8 cellular contexts compared by ENCODE assay signal in the genomic region with DNA sequence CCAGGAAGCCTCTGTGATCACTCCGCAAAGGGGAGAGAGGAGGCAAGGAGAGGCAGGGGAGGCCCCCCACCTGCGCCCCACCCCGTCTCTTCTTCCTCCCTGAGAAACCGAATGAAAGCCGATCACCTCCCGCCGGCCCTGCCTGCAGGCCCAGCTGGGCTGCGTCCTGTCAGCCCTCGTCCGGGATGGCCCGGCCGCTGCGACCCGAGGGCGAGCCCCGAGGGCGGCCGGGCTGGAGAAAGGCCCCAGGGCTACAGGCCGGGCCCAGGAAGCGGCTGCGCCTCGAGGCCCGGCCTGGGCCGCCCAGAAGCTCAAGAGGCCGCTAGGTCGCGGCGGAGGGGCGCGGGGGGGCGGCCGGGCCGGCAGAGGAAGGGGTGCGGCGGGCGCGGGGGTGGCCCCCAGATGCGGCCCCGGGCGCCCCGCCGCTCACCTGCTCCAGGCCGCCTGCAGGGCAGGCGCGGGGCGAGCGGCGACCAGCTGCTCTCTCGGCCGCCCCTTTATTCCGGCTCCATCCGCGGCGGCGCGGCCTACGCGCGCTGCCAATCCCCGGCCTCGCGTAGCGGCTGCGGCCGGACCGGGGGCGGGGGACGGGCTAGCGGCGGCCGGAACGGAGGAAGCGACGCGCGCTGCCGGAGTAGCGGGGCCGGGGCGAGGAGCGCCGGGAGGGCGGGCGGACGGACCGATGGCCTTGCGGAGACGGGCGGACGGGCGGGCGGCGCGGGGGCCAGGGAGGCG. TPM values are rescaled to one million over a fixed set of nuclear protein-coding genes. Genes with fewer than 3 reads are reported as not detected.
DNase-seq lines count a peak whose midpoint lies in the region; ATAC-seq and TF ChIP-seq lines count a peak whose summit lies in the region.

A gene (minus strand): TSS at position 702 of the 735 bp plus-strand sequence. CDS start 2,407 bp downstream, outside the sequence.

- peak in 2 of 3 donors; percentile 28 to 42 for DNase-seq in CD4-positive, CD25-positive, alpha-beta regulatory T cell
- peak; percentile 28 to 29 for DNase-seq in activated T-cell treated with anti-CD3 and anti-CD28 coated beads, Interleukin-2, amount 50 U/mL, for 72 hours
- DNase-seq in left ventricle myocardium inferior (no peak), AML-193 (lab: John Stamatoyannopoulos, UW) (no peak), G401 (ENCODE audit: low spot score) (no peak)

- ATAC-seq in CD4-positive, CD25-positive, alpha-beta regulatory T cell (ENCODE audit: low read depth in 2 of 2), result peak; percentile 6 to 12
- ATAC-seq in GM19397 (IDR thresholded peaks at IDR 0.05; ENCODE audit: unreplicated experiment) (peak; percentile 25), HG03460 (IDR thresholded peaks at IDR 0.05; ENCODE audit: unreplicated experiment) (peak; percentile 12)
- ATAC-seq in activated T-cell treated with anti-CD3 and anti-CD28 coated beads, Interleukin-2, amount 50 U/mL, for 72 hours (replicated peaks in 1 of 2), result peak; percentile 20 to 26

- intact Hi-C loops in left ventricle myocardium inferior (cut with micrococcal nuclease), result loop anchor here (5.0 kb wide), 1 partner anchor 103 kb away; no protein-coding TSS in a partner anchor

- H3K4me1 ChIP-seq in CD4-positive, CD25-positive, alpha-beta regulatory T cell (ENCODE audit: control insufficient read depth, insufficient read depth, low read length, poor library complexity, severe bottlenecking), result peaks cover 54% of the 10 kb centered on the region
- H3K4me1 ChIP-seq in left ventricle myocardium inferior (peaks cover 56% of the 10 kb centered on the region), rectal smooth muscle tissue (ENCODE audit: control insufficient read depth, insufficient read depth, low read length) (peaks cover 11% of the 10 kb centered on the region)

- peak within 1 kb of the TSS; percentile 91 to 98 (median 94) for H3K4me3 Mint-ChIP-seq in CD4-positive, CD25-positive, alpha-beta regulatory T cell
- peak within 1 kb of the TSS; percentile 93 to 95 for H3K4me3 Mint-ChIP-seq in activated T-cell treated with anti-CD3 and anti-CD28 coated beads, Interleukin-2, amount 50 U/mL, for 72 hours

- H3K4me3 ChIP-seq in CD4-positive, CD25-positive, alpha-beta regulatory T cell (ENCODE audit: low read depth, low read length), result peak within 1 kb of the TSS; percentile 77
- peak within 1 kb of the TSS; percentile 78 for H3K4me3 ChIP-seq in left ventricle myocardium inferior
- peak within 1 kb of the TSS; percentile 96 for H3K4me3 ChIP-seq in rectal smooth muscle tissue (ENCODE audit: low read length)

- no peaks in the 10 kb centered on the region for H3K27me3 ChIP-seq in CD4-positive, CD25-positive, alpha-beta regulatory T cell (ENCODE audit: control insufficient read depth, insufficient read depth, low read length)
- H3K27me3 ChIP-seq in left ventricle myocardium inferior (ENCODE audit: low read depth) (no peaks in the 10 kb centered on the region), rectal smooth muscle tissue (ENCODE audit: control insufficient read depth, insufficient read depth, low read length) (no peaks in the 10 kb centered on the region)

- H3K27me3 Mint-ChIP-seq in CD4-positive, CD25-positive, alpha-beta regulatory T cell, result no peaks in the 10 kb centered on the region
- H3K27me3 Mint-ChIP-seq in activated T-cell treated with anti-CD3 and anti-CD28 coated beads, Interleukin-2, amount 50 U/mL, for 72 hours (ENCODE audit: low read depth), result no peaks in the 10 kb centered on the region

- H3K9ac ChIP-seq in rectal smooth muscle tissue (ENCODE audit: low read length), result peak within 1 kb of the TSS; percentile 42

- in situ Hi-C loops in G401 (cut with HindIII; ENCODE audit: low sequenced_read_pairs), result no loop called here

- H3K9me3 ChIP-seq in CD4-positive, CD25-positive, alpha-beta regulatory T cell (ENCODE audit: control insufficient read depth in 2 of 2, low read length in 2 of 2), result no peaks in the 10 kb centered on the region
- H3K9me3 ChIP-seq in left ventricle myocardium inferior (replicated peaks), result no peaks in the 10 kb centered on the region

- peak within 1 kb of the TSS; percentile 93 to 94 (median 93) for H3K27ac Mint-ChIP-seq in CD4-positive, CD25-positive, alpha-beta regulatory T cell
- H3K27ac Mint-ChIP-seq in activated T-cell treated with anti-CD3 and anti-CD28 coated beads, Interleukin-2, amount 50 U/mL, for 72 hours, result peak within 1 kb of the TSS; percentile 62

- peak within 1 kb of the TSS; percentile 85 for H3K27ac ChIP-seq in CD4-positive, CD25-positive, alpha-beta regulatory T cell (ENCODE audit: insufficient read depth, low read length, poor library complexity, severe bottlenecking)
- H3K27ac ChIP-seq in left ventricle myocardium inferior (replicated peaks) (peak within 1 kb of the TSS; percentile 96), rectal smooth muscle tissue (ENCODE audit: low read depth, low read length) (peak within 1 kb of the TSS; percentile 91)

- H3K36me3 ChIP-seq in CD4-positive, CD25-positive, alpha-beta regulatory T cell (ENCODE audit: control insufficient read depth, insufficient read depth, low read length), result peaks cover 24% of the 10 kb centered on the region
- H3K36me3 ChIP-seq in left ventricle myocardium inferior (peaks cover 36% of the 10 kb centered on the region), rectal smooth muscle tissue (ENCODE audit: control insufficient read depth, insufficient read depth, low read length) (peaks cover 3% of the 10 kb centered on the region)

- peaks cover 9% of the 10 kb centered on the region for H3K36me3 Mint-ChIP-seq in CD4-positive, CD25-positive, alpha-beta regulatory T cell
- H3K36me3 Mint-ChIP-seq in activated T-cell treated with anti-CD3 and anti-CD28 coated beads, Interleukin-2, amount 50 U/mL, for 72 hours (ENCODE audit: insufficient read depth in 2 of 2), result peaks cover 1 to 7% of the 10 kb centered on the region in 2 donors

- no peak for TF ChIP-seq CTCF in left ventricle myocardium inferior (IDR thresholded peaks at IDR 0.05; ENCODE audit: borderline replicate concordance)

- peaks cover 16 to 78% (median 39%) of the 10 kb centered on the region in 4 donors for H3K4me1 Mint-ChIP-seq in CD4-positive, CD25-positive, alpha-beta regulatory T cell
- H3K4me1 Mint-ChIP-seq in activated T-cell treated with anti-CD3 and anti-CD28 coated beads, Interleukin-2, amount 50 U/mL, for 72 hours (ENCODE audit: low read depth), result peaks cover 56% of the 10 kb centered on the region

- H3K9me3 Mint-ChIP-seq in CD4-positive, CD25-positive, alpha-beta regulatory T cell, result no peaks in the 10 kb centered on the region
- H3K9me3 Mint-ChIP-seq in activated T-cell treated with anti-CD3 and anti-CD28 coated beads, Interleukin-2, amount 50 U/mL, for 72 hours, result no peaks in the 10 kb centered on the region

RNA-seq across cellular contexts. Expression of the gene that starts here (rescaled TPM):
- total RNA-seq in CD4-positive, CD25-positive, alpha-beta regulatory T cell, result 13.2 TPM
- 1 to 10 TPM; 2.6 to 7.2 (median 5.0) TPM for polyA plus RNA-seq in CD4-positive, CD25-positive, alpha-beta regulatory T cell
- 10 to 100 TPM; 12.0 to 12.7 TPM for total RNA-seq in activated T-cell treated with anti-CD3 and anti-CD28 coated beads, Interleukin-2, amount 50 U/mL, for 72 hours
- total RNA-seq in left ventricle myocardium inferior, result 10.0 TPM
- 2.0 and 3.8 TPM in 2 replicates for total RNA-seq in G401 (2014; rRNA removed; shearing (Covaris generic))

Comparison
In these comparisons a context has a peak if more than half of its experiments do, and no peak if none do; other contexts are left out.
1. DNase-seq: peak in CD4-positive, CD25-positive, alpha-beta regulatory T cell (2 of 3) and activated T-cell treated with anti-CD3 and anti-CD28 coated beads, Interleukin-2, amount 50 U/mL, for 72 hours (2 of 2); none in left ventricle myocardium inferior (single experiment), AML-193 (0 of 2) and G401 (single experiment).
2. Peak in every context shown above with its lines, with median percentiles within 50 percentile points of each other: ATAC-seq, H3K27ac ChIP-seq and H3K4me3 ChIP-seq.